In genomic region chr3:197891-198491, GRCh38 we compare ENCODE assay signal across 8 cellular contexts. TPM values are rescaled to one million over a fixed set of nuclear protein-coding genes. Genes with fewer than 3 reads are reported as not detected.
DNase-seq lines count a peak whose midpoint lies in the region; ATAC-seq and TF ChIP-seq lines count a peak whose summit lies in the region.

No MANE protein-coding gene starts in this region.

- no peaks in the 10 kb centered on the region for H3K36me3 ChIP-seq in lower lobe of right lung

- H3K27ac ChIP-seq in lower lobe of right lung, result no peak overlapping the region

- peak overlapping the region; percentile 59 for H3K4me3 ChIP-seq in lower lobe of right lung

- peak; percentile 42 for ATAC-seq in Right ventricle myocardium inferior
- ATAC-seq in lower lobe of right lung, result peak; percentile 48 to 50
- no peak for ATAC-seq in HG03565 (IDR thresholded peaks at IDR 0.05; ENCODE audit: unreplicated experiment)

- H3K4me1 ChIP-seq in lower lobe of right lung, result peaks cover 13% of the 10 kb centered on the region

- TF ChIP-seq CTCF in lower lobe of right lung (IDR thresholded peaks at IDR 0.05) (no peak), GM10248 (IDR thresholded peaks at IDR 0.05; ENCODE audit: control extremely low read depth, extremely low read depth, low read depth, missing control alignments) (no peak)

- POLR2A ChIA-PET in GM10248 (lab: Yijun Ruan, JAX), result no interaction called here

- intact Hi-C loops in Right ventricle myocardium inferior (cut with DNase I), result no loop called here
- intact Hi-C loops in cardiac septum (cut with DNase I), result no loop called here
- intact Hi-C loops in lower lobe of right lung (cut with DNase I), result no loop called here

- peaks cover 35% of the 10 kb centered on the region for H3K27me3 ChIP-seq in lower lobe of right lung (ENCODE audit: low read depth)

- H3K9me3 ChIP-seq in lower lobe of right lung, result no peaks in the 10 kb centered on the region

- CTCF ChIA-PET in GM10248 (lab: Yijun Ruan, JAX), result no interaction called here

- DNase-seq in Right ventricle myocardium inferior (ENCODE audit: missing footprints), result no peak
- DNase-seq in cardiac septum (ENCODE audit: low spot score), result no peak
- peak in 31 of 56 donors; percentile 6 to 69 (median 30) for DNase-seq in amygdala (lab: John Stamatoyannopoulos, UW)
- DNase-seq in lower lobe of right lung, result peak; percentile 36
- DNase-seq in stimulated activated CD8-positive, alpha-beta memory T cell treated with anti-CD3 and anti-CD28 coated beads, Interleukin-4, amount 100 ng/mL, for 48 hours, result no peak
- no peak for DNase-seq in GM10248 (ENCODE audit: extremely low spot score)
- no peak for DNase-seq in UCSD-AML1 (lab: John Stamatoyannopoulos, UW; ENCODE audit: unreplicated experiment)

RNA-seq across cellular contexts. Expression of gene CHL1, which starts 1.4 kb away (rescaled TPM):
- total RNA-seq in Right ventricle myocardium inferior (24.8 TPM), cardiac septum (2.5 TPM), lower lobe of right lung (20.2 TPM)

Comparison
In these comparisons a context has a peak if more than half of its experiments do, and no peak if none do; other contexts are left out.
1. DNase-seq: peak in amygdala (31 of 56) and lower lobe of right lung (single experiment); none in Right ventricle myocardium inferior (single experiment), cardiac septum (single experiment), stimulated activated CD8-positive, alpha-beta memory T cell treated with anti-CD3 and anti-CD28 coated beads, Interleukin-4, amount 100 ng/mL, for 48 hours (single experiment), GM10248 (single experiment) and UCSD-AML1 (single experiment).